Comparison of ENCODE assay signal across 9 cellular contexts in the genomic region with DNA sequence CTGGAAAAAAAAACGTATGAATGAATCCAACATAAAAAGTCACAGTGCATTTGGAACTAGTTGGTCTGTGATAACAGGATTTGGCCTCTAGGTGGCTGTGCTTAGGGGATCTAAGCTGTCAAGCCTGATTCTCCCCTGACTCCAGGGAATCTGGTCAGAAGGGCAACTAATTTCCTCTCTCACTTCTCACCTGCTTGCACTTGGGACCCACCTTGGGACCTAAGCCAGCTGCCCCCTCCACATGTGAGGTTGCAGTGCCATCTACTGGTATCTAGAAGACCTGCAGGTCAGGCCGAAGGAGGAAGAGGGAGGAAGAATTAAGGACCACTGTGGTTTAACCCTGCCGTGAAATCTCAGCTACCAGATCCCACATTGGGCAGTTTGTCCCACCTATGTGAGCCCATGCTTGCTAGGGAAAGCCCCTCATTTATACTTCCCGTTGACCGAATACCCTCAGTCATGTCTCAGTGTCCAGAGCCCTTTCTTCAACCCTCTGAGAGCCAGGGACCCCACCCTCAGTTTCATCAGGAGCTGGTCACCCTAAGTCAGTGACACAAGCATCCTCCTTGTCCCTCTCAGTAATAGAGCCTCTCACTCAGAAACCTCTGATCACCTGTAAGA. TPM values are rescaled to one million over a fixed set of nuclear protein-coding genes. Genes with fewer than 3 reads are reported as not detected.
DNase-seq lines count a peak whose midpoint lies in the region; ATAC-seq and TF ChIP-seq lines count a peak whose summit lies in the region.
"Had no signal": no experiment of that assay in that cellular context is flagged by ENCODE, and none has a peak within 500 bp of the region (broad histone marks: within the 10 kb centered on the region; RNA-seq: fewer than 3 reads in every experiment).

No MANE protein-coding gene starts in this region.

- H3K4me1 Mint-ChIP-seq in nephron progenitor cell = peaks cover 10% of the 10 kb centered on the region

- H3K9me3 ChIP-seq in NT2/D1 (ENCODE audit: insufficient read depth, low read length) (no peaks in the 10 kb centered on the region), esophagus squamous epithelium (no peaks in the 10 kb centered on the region), thoracic aorta (no peaks in the 10 kb centered on the region)

- H3K27me3 ChIP-seq in HL-60 (ENCODE audit: insufficient read depth, poor library complexity, severe bottlenecking) = peaks cover 5% of the 10 kb centered on the region
- no peaks in the 10 kb centered on the region for H3K27me3 ChIP-seq in NT2/D1 (ENCODE audit: insufficient read depth, insufficient read length)
- no peaks in the 10 kb centered on the region for H3K27me3 ChIP-seq in esophagus squamous epithelium
- no peaks in the 10 kb centered on the region for H3K27me3 ChIP-seq in thoracic aorta (replicated peaks; ENCODE audit: insufficient read depth)

- intact Hi-C loops in esophagus squamous epithelium (cut with DNase I) = no loop called here

- H3K27me3 Mint-ChIP-seq in nephron progenitor cell (ENCODE audit: low read depth, poor library complexity) = peaks cover 13% of the 10 kb centered on the region

- peak; percentile 73 for DNase-seq in Caki2 (ENCODE audit: low read depth)
- DNase-seq in HL-60 (ENCODE audit: low read depth in 1 of 2, low spot score in 1 of 2) = peak; percentile 20 to 51
- peak; percentile 90 for DNase-seq in NT2/D1 (ENCODE audit: low read depth, low spot score)
- peak; percentile 35 for DNase-seq in activated T-cell treated with anti-CD3 and anti-CD28 coated beads for 1 hour (ENCODE audit: low read depth)
- DNase-seq in esophagus squamous epithelium (lab: John Stamatoyannopoulos, UW) = no peak
- DNase-seq in nephron progenitor cell = peak; percentile 63
- DNase-seq in thoracic aorta (ENCODE audit: low spot score) = no peak

- no peak overlapping the region for H3K4me3 Mint-ChIP-seq in nephron progenitor cell

- no peak for TF ChIP-seq POLR2A in esophagus squamous epithelium (IDR thresholded peaks at IDR 0.05)

- TF ChIP-seq CTCF in HL-60 (IDR thresholded peaks at IDR 0.05; ENCODE audit: insufficient read depth, low read length) (peak; percentile 88), esophagus squamous epithelium (IDR thresholded peaks at IDR 0.05) (peak; percentile 74 to 90 (median 84)), nephron progenitor cell (IDR thresholded peaks at IDR 0.05) (peak; percentile 92), thoracic aorta (IDR thresholded peaks at IDR 0.05) (peak; percentile 92)

- no peak overlapping the region for H3K4me3 ChIP-seq in HL-60 (replicated peaks; ENCODE audit: insufficient read depth, low read length)
- H3K4me3 ChIP-seq in NT2/D1 (ENCODE audit: insufficient read length, low read depth) = no peak overlapping the region
- no peak overlapping the region for H3K4me3 ChIP-seq in esophagus squamous epithelium
- H3K4me3 ChIP-seq in thoracic aorta = no peak overlapping the region
- H3K4me3 ChIP-seq: SK-N-MC had no signal

- in situ Hi-C loops in Caki2 (cut with HindIII; ENCODE audit: low pct_unique_long_range_greater_than_20kb, low sequenced_read_pairs) = no loop called here

- no peak overlapping the region for H3K27ac ChIP-seq in HL-60 (replicated peaks)
- H3K27ac ChIP-seq in esophagus squamous epithelium = no peak overlapping the region
- H3K27ac ChIP-seq in thoracic aorta = no peak overlapping the region
- H3K27ac ChIP-seq: SK-N-MC had no signal

- H3K9me3 Mint-ChIP-seq in nephron progenitor cell = no peaks in the 10 kb centered on the region

- no peaks in the 10 kb centered on the region for H3K4me1 ChIP-seq in NT2/D1 (ENCODE audit: insufficient read depth, insufficient read length)
- peaks cover 0 to 28% (median 9%) of the 10 kb centered on the region in 3 donors for H3K4me1 ChIP-seq in esophagus squamous epithelium
- peaks cover 15 to 24% of the 10 kb centered on the region in 2 donors for H3K4me1 ChIP-seq in thoracic aorta (ENCODE audit: control insufficient read depth in 1 of 2, low read depth in 2 of 2)

- no peaks in the 10 kb centered on the region for H3K36me3 ChIP-seq in NT2/D1 (ENCODE audit: insufficient read depth, insufficient read length, low read length)
- H3K36me3 ChIP-seq in esophagus squamous epithelium = no peaks in the 10 kb centered on the region
- H3K36me3 ChIP-seq in thoracic aorta = no peaks in the 10 kb centered on the region

- H3K27ac Mint-ChIP-seq in nephron progenitor cell = no peak overlapping the region

- 4 to 14% methylated on average over 5 of the region's 5 CpGs for WGBS in esophagus squamous epithelium, 2 donors

- H3K36me3 Mint-ChIP-seq in nephron progenitor cell (ENCODE audit: low read depth) = no peaks in the 10 kb centered on the region

- H3K9ac ChIP-seq in NT2/D1 (ENCODE audit: insufficient read length, low read depth) = no peak overlapping the region

- ATAC-seq in GM19463 (IDR thresholded peaks at IDR 0.05; ENCODE audit: unreplicated experiment) = peak; percentile 76
- no peak for ATAC-seq in thoracic aorta (ENCODE audit: insufficient number of reproducible peaks, low FRiP score, low read depth)

RNA-seq across cellular contexts. Expression of gene CAVIN3, which starts 33.2 kb away (rescaled TPM):
- total RNA-seq in Caki2 (2014; rRNA removed; shearing (Covaris generic); ENCODE audit: low replicate concordance) = 278 and 342 TPM in 2 replicates
- total RNA-seq in esophagus squamous epithelium (10 to 100 TPM; 16.6 to 65.0 (median 25.3) TPM), thoracic aorta (100 to 1,000 TPM; 303 to 717 TPM)

RNA-seq across cellular contexts. Expression of gene SMPD1, which starts 36.8 kb away (rescaled TPM):
- 13.0 and 14.9 TPM in 2 replicates for total RNA-seq in Caki2 (2014; rRNA removed; shearing (Covaris generic); ENCODE audit: low replicate concordance)
- total RNA-seq in esophagus squamous epithelium = 10 to 100 TPM; 11.6 to 21.4 (median 14.3) TPM
- total RNA-seq in thoracic aorta = 10 to 100 TPM; 36.6 to 51.3 TPM

Comparison
In these comparisons a context has a peak if more than half of its experiments do, and no peak if none do; other contexts are left out.
1. DNase-seq: peak in Caki2 (single experiment), HL-60 (2 of 2), NT2/D1 (single experiment), activated T-cell treated with anti-CD3 and anti-CD28 coated beads for 1 hour (single experiment) and nephron progenitor cell (single experiment); none in esophagus squamous epithelium (single experiment) and thoracic aorta (single experiment).
2. Peak in every context shown above with its lines, with median percentiles within 50 percentile points of each other: CTCF ChIP-seq.